In the genomic region with DNA sequence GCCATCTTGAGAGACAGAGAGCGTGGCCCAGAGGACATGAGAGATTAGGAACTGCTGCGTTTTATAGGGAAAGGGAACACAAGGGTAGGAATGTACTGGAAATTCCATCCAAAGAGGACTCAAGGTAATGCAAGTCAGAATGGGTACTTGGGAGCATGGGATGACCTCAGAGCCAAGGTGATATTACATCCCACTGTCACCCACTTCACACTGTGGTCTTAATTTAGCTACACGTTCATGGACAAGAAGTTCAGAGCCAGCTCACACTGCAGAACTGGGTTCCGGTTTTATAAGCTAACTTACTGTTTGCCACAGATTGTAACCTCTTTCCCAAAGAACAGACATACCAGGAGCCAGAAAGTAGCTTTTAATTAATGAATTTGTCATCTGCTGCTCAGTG, we compare ENCODE assay signal across 1 cellular context.
TF ChIP-seq lines count a peak whose summit lies in the region.

No MANE protein-coding gene starts in this region.

TF ChIP-seq in endothelial cell of umbilical vein, 7 proteins besides CTCF, POLR2A, EP300 and RAD21:
- TF ChIP-seq FOS (IDR thresholded peaks at IDR 0.05; ENCODE audit: borderline replicate concordance, insufficient read depth, low read length) (no peak), POLR2AphosphoS5 (IDR thresholded peaks at IDR 0.05; ENCODE audit: insufficient read depth, low read depth, low read length) (no peak), EZH2 (IDR thresholded peaks at IDR 0.05; ENCODE audit: borderline replicate concordance, low read depth, low read length, severe bottlenecking) (no peak), JUN (IDR thresholded peaks at IDR 0.05; ENCODE audit: borderline replicate concordance, insufficient read depth, insufficient read length, low read depth) (no peak), GATA2 (IDR thresholded peaks at IDR 0.05; ENCODE audit: insufficient read depth, insufficient read length, low read depth, low read length) (no peak), MYC (IDR thresholded peaks at IDR 0.05; ENCODE audit: low read depth, low read length) (no peak)
- TF ChIP-seq, protein P1, sequence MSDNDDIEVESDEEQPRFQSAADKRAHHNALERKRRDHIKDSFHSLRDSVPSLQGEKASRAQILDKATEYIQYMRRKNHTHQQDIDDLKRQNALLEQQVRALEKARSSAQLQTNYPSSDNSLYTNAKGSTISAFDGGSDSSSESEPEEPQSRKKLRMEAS (IDR thresholded peaks at IDR 0.05; ENCODE audit: insufficient read depth, insufficient read length): no peak
TF ChIP-seq in endothelial cell of umbilical vein: peak in this region for 0.
